Comparison of ENCODE assay signal across 26 cellular contexts in genomic region chr9:131603199-131603598, GRCh38. TPM values are rescaled to one million over a fixed set of nuclear protein-coding genes. Genes with fewer than 3 reads are reported as not detected.
DNase-seq lines count a peak whose midpoint lies in the region; ATAC-seq lines count a peak whose summit lies in the region.
"Had no signal": no experiment of that assay in that cellular context is flagged by ENCODE, and none has a peak within 500 bp of the region (broad histone marks: within the 10 kb centered on the region; RNA-seq: fewer than 3 reads in every experiment).

No MANE protein-coding gene starts in this region.

- no peak for DNase-seq in activated naive CD4-positive, alpha-beta T cell treated with anti-CD3 and anti-CD28 coated beads, Interleukin-2, amount 50 U/mL, for 72 hours (ENCODE audit: low spot score in 2 of 2)
- DNase-seq in activated naive CD4-positive, alpha-beta T cell (lab: John Stamatoyannopoulos, UW), result no peak
- DNase-seq in T-helper 17 cell (no peak), memory B cell (ENCODE audit: low spot score in 2 of 2) (no peak), cortex of kidney (lab: John Stamatoyannopoulos, UW) (no peak), HK-2 (ENCODE audit: unreplicated experiment) (no peak), Kasumi-1 (lab: John Stamatoyannopoulos, UW) (no peak)
- DNase-seq: ACHN; activated T-cell treated with anti-CD3 and anti-CD28 coated beads, Interleukin-2, amount 50 U/mL, for 72 hours; aorta; DMS79 treated with DMSO at 0.1 percent for 48 hours; GF-D8; hypothalamus; NCI-H1436; NCI-H2081 treated with DMSO at 0.1 percent for 48 hours; NCI-H345; tibial artery had no signal

- H3K4me3 Mint-ChIP-seq in T-helper 17 cell (no peak overlapping the region), memory B cell (no peak overlapping the region)
- H3K4me3 Mint-ChIP-seq: activated naive CD8-positive, alpha-beta T cell; activated T-cell treated with anti-CD3 and anti-CD28 coated beads, Interleukin-2, amount 50 U/mL, for 72 hours; T-helper 1 cell treated with Interleukin-12 subunit alpha and Interleukin-12 subunit beta and Interleukin-4 antibody, amounts not matched to agents 30 μg/mL and 1 μg/mL, for 36 hours had no signal

- H3K4me1 Mint-ChIP-seq in T-helper 17 cell (peaks cover 19% of the 10 kb centered on the region), memory B cell (peaks cover 5% of the 10 kb centered on the region)

- peaks cover 0 to 2% of the 10 kb centered on the region in 2 donors for H3K36me3 Mint-ChIP-seq in activated naive CD4-positive, alpha-beta T cell treated with anti-CD3 and anti-CD28 coated beads, Interleukin-2, amount 50 U/mL, for 72 hours
- H3K36me3 Mint-ChIP-seq in T-helper 17 cell (ENCODE audit: low read depth), result peaks cover 10% of the 10 kb centered on the region
- H3K36me3 Mint-ChIP-seq in memory B cell, result peaks cover 41% of the 10 kb centered on the region

- H3K27ac Mint-ChIP-seq in activated naive CD4-positive, alpha-beta T cell treated with anti-CD3 and anti-CD28 coated beads, Interleukin-2, amount 50 U/mL, for 72 hours, result peak overlapping the region; percentile 41 to 54
- H3K27ac Mint-ChIP-seq in T-helper 17 cell (peak overlapping the region; percentile 74), memory B cell (peak overlapping the region; percentile 61)
- H3K27ac Mint-ChIP-seq: activated naive CD8-positive, alpha-beta T cell; activated T-cell treated with anti-CD3 and anti-CD28 coated beads, Interleukin-2, amount 50 U/mL, for 72 hours; T-helper 1 cell treated with Interleukin-12 subunit alpha and Interleukin-12 subunit beta and Interleukin-4 antibody, amounts not matched to agents 30 μg/mL and 1 μg/mL, for 36 hours had no signal

- H3K27me3 Mint-ChIP-seq in T-helper 17 cell (no peaks in the 10 kb centered on the region), memory B cell (no peaks in the 10 kb centered on the region)
- H3K27me3 Mint-ChIP-seq: activated naive CD8-positive, alpha-beta T cell had no signal

- no peak for ATAC-seq in activated naive CD4-positive, alpha-beta T cell treated with anti-CD3 and anti-CD28 coated beads, Interleukin-2, amount 50 U/mL, for 72 hours
- ATAC-seq in T-helper 17 cell (no peak), memory B cell (ENCODE audit: low read depth) (no peak)
- ATAC-seq: gastroesophageal sphincter had no signal

- H3K9me3 ChIP-seq in T-helper 17 cell (ENCODE audit: control insufficient read depth, low read length, poor library complexity, severe bottlenecking), result no peaks in the 10 kb centered on the region
- H3K9me3 ChIP-seq: gastroesophageal sphincter, tibial artery had no signal

- no peaks in the 10 kb centered on the region for H3K9me3 Mint-ChIP-seq in activated naive CD4-positive, alpha-beta T cell treated with anti-CD3 and anti-CD28 coated beads, Interleukin-2, amount 50 U/mL, for 72 hours
- no peaks in the 10 kb centered on the region for H3K9me3 Mint-ChIP-seq in memory B cell
- H3K9me3 Mint-ChIP-seq: activated T-cell treated with anti-CD3 and anti-CD28 coated beads, Interleukin-2, amount 50 U/mL, for 72 hours; T-helper 1 cell treated with Interleukin-12 subunit alpha and Interleukin-12 subunit beta and Interleukin-4 antibody, amounts not matched to agents 30 μg/mL and 1 μg/mL, for 36 hours had no signal

RNA-seq across cellular contexts. Expression of gene PRRT1B, which starts 57.9 kb away (rescaled TPM):
- not detected for total RNA-seq in activated naive CD4-positive, alpha-beta T cell treated with anti-CD3 and anti-CD28 coated beads, Interleukin-2, amount 50 U/mL, for 72 hours
- total RNA-seq in T-helper 17 cell, result not detected
- total RNA-seq: activated T-cell treated with anti-CD3 and anti-CD28 coated beads, Interleukin-2, amount 50 U/mL, for 72 hours; aorta; cardiac muscle cell; fibroblast of lung; gastroesophageal sphincter; mesenteric fat pad; myocyte; omental fat pad; skeletal muscle tissue had no signal
